ENCODE assay signal across 20 cellular contexts in genomic region chr19:7769171-7769570, GRCh38. TPM values are rescaled to one million over a fixed set of nuclear protein-coding genes. Genes with fewer than 3 reads are reported as not detected.
DNase-seq lines count a peak whose midpoint lies in the region; ATAC-seq, FAIRE-seq and TF ChIP-seq lines count a peak whose summit lies in the region.
"Had no signal": no experiment of that assay in that cellular context is flagged by ENCODE, and none has a peak within 500 bp of the region (broad histone marks: within the 10 kb centered on the region; RNA-seq: fewer than 3 reads in every experiment).

No MANE protein-coding gene starts in this region.

- no peaks in the 10 kb centered on the region for H3K9me3 ChIP-seq in H1 (ENCODE audit: insufficient read depth in 2 of 2, low read depth in 1 of 2, low read length in 1 of 2)
- no peaks in the 10 kb centered on the region for H3K9me3 ChIP-seq in upper lobe of right lung
- H3K9me3 ChIP-seq in esophagus muscularis mucosa: no peaks in the 10 kb centered on the region
- H3K9me3 ChIP-seq: BLaER1, HAP-1 had no signal

- WGBS in H1 (ENCODE audit: extremely low coverage in 1 of 2, insufficient coverage in 1 of 2, insufficient read length in 1 of 2, insufficient replicate concordance in 2 of 2, low coverage in 1 of 2, low lambda C conversion rate in 2 of 2, missing lambda C conversion rate in 1 of 2), 2 experiments: 90% methylated on average over 2 of the region's 2 CpGs; no CpG with 5 or more reads in 1 of the 2 experiments
- 77% methylated on average over 2 of the region's 2 CpGs for WGBS in esophagus muscularis mucosa

- H3K14ac ChIP-seq in H1 (ENCODE audit: insufficient read length): no peak overlapping the region

- peaks cover 26% of the 10 kb centered on the region for H3K4me1 Mint-ChIP-seq in activated T-cell treated with anti-CD3 and anti-CD28 coated beads, Interleukin-2, amount 50 U/mL, for 24 hours (ENCODE audit: low read depth)
- peaks cover 25% of the 10 kb centered on the region for H3K4me1 Mint-ChIP-seq in activated T-cell treated with anti-CD3 and anti-CD28 coated beads, Interleukin-2, amount 50 U/mL, for 72 hours (ENCODE audit: low read depth)

- H3K4me3 ChIP-seq in H1 (ENCODE audit: extremely low read depth in 1 of 4, insufficient read depth in 2 of 4, low read depth in 3 of 4, low read length in 4 of 4): no peak overlapping the region
- no peak overlapping the region for H3K4me3 ChIP-seq in upper lobe of right lung
- H3K4me3 ChIP-seq in esophagus muscularis mucosa: no peak overlapping the region
- H3K4me3 ChIP-seq: BLaER1, HAP-1 had no signal

- H2BK15ac ChIP-seq in H1 (ENCODE audit: low read length): no peak overlapping the region

- H3K36me3 ChIP-seq in H1 (ENCODE audit: control insufficient read depth in 2 of 4, insufficient read depth in 4 of 4, low read length in 3 of 4) (no peaks in the 10 kb centered on the region), upper lobe of right lung (no peaks in the 10 kb centered on the region), esophagus muscularis mucosa (no peaks in the 10 kb centered on the region)
- H3K36me3 ChIP-seq: BLaER1, HAP-1 had no signal

- no peak overlapping the region for H2AFZ ChIP-seq in H1 (ENCODE audit: low read length)

- no peaks in the 10 kb centered on the region for H3K36me3 Mint-ChIP-seq in activated T-cell treated with anti-CD3 and anti-CD28 coated beads, Interleukin-2, amount 50 U/mL, for 24 hours (ENCODE audit: low read depth)
- H3K36me3 Mint-ChIP-seq in activated T-cell treated with anti-CD3 and anti-CD28 coated beads, Interleukin-2, amount 50 U/mL, for 72 hours (ENCODE audit: insufficient read depth in 2 of 2): no peaks in the 10 kb centered on the region
- H3K36me3 Mint-ChIP-seq: CD4-positive, CD25-positive, alpha-beta regulatory T cell had no signal

- peak; percentile 21 for DNase-seq in activated T-cell treated with anti-CD3 and anti-CD28 coated beads, Interleukin-2, amount 50 U/mL, for 24 hours
- DNase-seq in activated T-cell treated with anti-CD3 and anti-CD28 coated beads, Interleukin-2, amount 50 U/mL, for 72 hours: no peak
- peak; percentile 1 for DNase-seq in NCI-H526 treated with DMSO at 0.1 percent for 48 hours (lab: John Stamatoyannopoulos, UW)
- DNase-seq in H1 (ENCODE audit: low read depth in 1 of 2, low spot score in 2 of 2): no peak
- DNase-seq in upper lobe of right lung: peak; percentile 2
- DNase-seq in NCI-H187 (lab: John Stamatoyannopoulos, UW): no peak
- DNase-seq in esophagus muscularis mucosa (ENCODE audit: extremely low spot score): no peak
- no peak for DNase-seq in inferior parietal cortex (ENCODE audit: extremely low spot score)
- DNase-seq: 8988T; AML-193; CD4-positive, CD25-positive, alpha-beta regulatory T cell; DMS153; DMS79 treated with DMSO at 0.1 percent for 48 hours; EL; GOT3 had no signal

- no peak overlapping the region for H2BK120ac ChIP-seq in H1 (replicated peaks; ENCODE audit: low read depth, low read length)

- no peak overlapping the region for H3K18ac ChIP-seq in H1 (ENCODE audit: extremely low read depth, low read length)

- no peak overlapping the region for H3K56ac ChIP-seq in H1 (replicated peaks; ENCODE audit: insufficient read length, low read depth, low read length)

- peaks cover 43% of the 10 kb centered on the region for H3K27me3 Mint-ChIP-seq in activated T-cell treated with anti-CD3 and anti-CD28 coated beads, Interleukin-2, amount 50 U/mL, for 24 hours
- peaks cover 48% of the 10 kb centered on the region for H3K27me3 Mint-ChIP-seq in activated T-cell treated with anti-CD3 and anti-CD28 coated beads, Interleukin-2, amount 50 U/mL, for 72 hours (ENCODE audit: low read depth)

- no peak overlapping the region for H3K4me3 Mint-ChIP-seq in activated T-cell treated with anti-CD3 and anti-CD28 coated beads, Interleukin-2, amount 50 U/mL, for 24 hours
- H3K4me3 Mint-ChIP-seq in activated T-cell treated with anti-CD3 and anti-CD28 coated beads, Interleukin-2, amount 50 U/mL, for 72 hours: no peak overlapping the region
- H3K4me3 Mint-ChIP-seq: CD4-positive, CD25-positive, alpha-beta regulatory T cell had no signal

- H3K4me1 ChIP-seq in H1 (replicated peaks in 1 of 4; ENCODE audit: control insufficient read depth in 3 of 4, insufficient read depth in 4 of 4, low read length in 3 of 4) (0 out of 7 replicates have a peak, but pooled peaks cover 0 to 2% (median 0%) of the 10 kb centered on the region in 4 experiments), upper lobe of right lung (peaks cover 6% of the 10 kb centered on the region), esophagus muscularis mucosa (no peaks in the 10 kb centered on the region)
- H3K4me1 ChIP-seq: BLaER1, HAP-1 had no signal

- H2BK20ac ChIP-seq in H1 (ENCODE audit: low read length): no peak overlapping the region

- H4K5ac ChIP-seq in H1 (ENCODE audit: insufficient read length, low read depth, low read length): no peak overlapping the region

- POLR2A ChIA-PET in H1 (lab: Charles Lee; ENCODE audit: partially characterized antibody): no interaction called here

- TF ChIP-seq POLR2A in H1 (IDR thresholded peaks at IDR 0.05; ENCODE audit: control extremely low read depth in 1 of 2, low read depth in 2 of 2, low read length in 2 of 2): no peak
- TF ChIP-seq POLR2A in esophagus muscularis mucosa (IDR thresholded peaks at IDR 0.05; ENCODE audit: low read depth): no peak

- intact Hi-C loops in upper lobe of right lung (cut with DNase I): no loop called here
- intact Hi-C loops in esophagus muscularis mucosa (cut with DNase I): no loop called here

- ATAC-seq in activated T-cell treated with anti-CD3 and anti-CD28 coated beads, Interleukin-2, amount 50 U/mL, for 72 hours (replicated peaks in 1 of 2): no peak
- ATAC-seq in upper lobe of right lung: no peak
- ATAC-seq: HepG2 had no signal

- H3K23me2 ChIP-seq in H1 (ENCODE audit: low read depth, low read length): no peaks in the 10 kb centered on the region

- no peak overlapping the region for H4K91ac ChIP-seq in H1 (replicated peaks; ENCODE audit: insufficient read length, low read length)

- no peak overlapping the region for H3K4ac ChIP-seq in H1 (replicated peaks; ENCODE audit: insufficient read length, low read depth, low read length)

- no peak overlapping the region for H2BK12ac ChIP-seq in H1 (ENCODE audit: low read depth, low read length)

- H4K20me1 ChIP-seq in H1 (replicated peaks in 1 of 2; ENCODE audit: control insufficient read depth in 1 of 2, insufficient read depth in 2 of 2, low read length in 2 of 2): no peaks in the 10 kb centered on the region
- H4K20me1 ChIP-seq: BLaER1 had no signal

- no peak for TF ChIP-seq RAD21 in H1 (IDR thresholded peaks at IDR 0.05 in 1 of 2, conservative IDR thresholded peaks at IDR 0.05 in 1 of 2; ENCODE audit: low read depth in 2 of 2, low read length in 2 of 2)

- no peak overlapping the region for H4K8ac ChIP-seq in H1 (ENCODE audit: extremely low read depth, insufficient read depth, low read length)

- H2AK5ac ChIP-seq in H1 (ENCODE audit: low read depth, low read length): 0 out of 2 replicates have a peak overlapping the region, but pooled peaks have one; percentile 39

- H3K27ac Mint-ChIP-seq in activated T-cell treated with anti-CD3 and anti-CD28 coated beads, Interleukin-2, amount 50 U/mL, for 24 hours: no peak overlapping the region
- H3K27ac Mint-ChIP-seq in activated T-cell treated with anti-CD3 and anti-CD28 coated beads, Interleukin-2, amount 50 U/mL, for 72 hours: no peak overlapping the region

- H3K4me2 ChIP-seq in H1 (ENCODE audit: insufficient read depth in 1 of 2, low read depth in 2 of 2, low read length in 2 of 2): no peak overlapping the region
- H3K4me2 ChIP-seq: BLaER1 had no signal

- TF ChIP-seq EP300 in H1 (IDR thresholded peaks at IDR 0.05; ENCODE audit: borderline replicate concordance in 1 of 2, low read depth in 2 of 2, low read length in 2 of 2): no peak
- no peak for TF ChIP-seq EP300 in esophagus muscularis mucosa (IDR thresholded peaks at IDR 0.05)

- no peak overlapping the region for H3K23ac ChIP-seq in H1 (ENCODE audit: insufficient read length)

- H3K79me1 ChIP-seq in H1 (ENCODE audit: low read depth, low read length): no peaks in the 10 kb centered on the region

- TF ChIP-seq CTCF in H1 (IDR thresholded peaks at IDR 0.05; ENCODE audit: control extremely low read depth in 1 of 3, insufficient read depth in 1 of 3, low read depth in 1 of 3, low read length in 3 of 3): no peak
- no peak for TF ChIP-seq CTCF in upper lobe of right lung (IDR thresholded peaks at IDR 0.05)
- no peak for TF ChIP-seq CTCF in esophagus muscularis mucosa (IDR thresholded peaks at IDR 0.05)

- CTCF ChIA-PET in H1 (lab: Charles Lee; ENCODE audit: partially characterized antibody): interaction anchor here (0.8 to 2.5 kb wide), 5 partner anchors 25 to 83 kb away, joined by 3 to 6 read pairs (median 3); no protein-coding TSS in a partner anchor

- H3K9ac ChIP-seq in H1 (replicated peaks in 1 of 4; ENCODE audit: extremely low read depth in 1 of 4, low read depth in 3 of 4, low read length in 3 of 4): no peak overlapping the region
- H3K9ac ChIP-seq: BLaER1 had no signal

- no peaks in the 10 kb centered on the region for H3K9me3 Mint-ChIP-seq in activated T-cell treated with anti-CD3 and anti-CD28 coated beads, Interleukin-2, amount 50 U/mL, for 24 hours
- no peaks in the 10 kb centered on the region for H3K9me3 Mint-ChIP-seq in activated T-cell treated with anti-CD3 and anti-CD28 coated beads, Interleukin-2, amount 50 U/mL, for 72 hours
- H3K9me3 Mint-ChIP-seq: CD4-positive, CD25-positive, alpha-beta regulatory T cell had no signal

- peaks cover 0 to 2% (median 0%) of the 10 kb centered on the region in 4 experiments; a peak in 1 of 7 replicates for H3K27me3 ChIP-seq in H1 (replicated peaks in 1 of 4; ENCODE audit: control insufficient read depth in 3 of 4, extremely low read depth in 1 of 4, insufficient read depth in 3 of 4, low read length in 3 of 4)
- H3K27me3 ChIP-seq in upper lobe of right lung: no peaks in the 10 kb centered on the region
- peaks cover 0 to 69% (median 0%) of the 10 kb centered on the region in 4 donors for H3K27me3 ChIP-seq in esophagus muscularis mucosa
- H3K27me3 ChIP-seq: BLaER1 had no signal

- H3K79me2 ChIP-seq in H1 (ENCODE audit: control insufficient read depth in 1 of 2, insufficient read depth in 2 of 2, low read length in 2 of 2): no peaks in the 10 kb centered on the region

- no peak for FAIRE-seq in H1 (lab: Jason Lieb, UNC)
- FAIRE-seq: G401.6, HepG2, HTR-8/SVneo had no signal

- no peak overlapping the region for H2BK5ac ChIP-seq in H1 (ENCODE audit: low read depth, low read length)

- H3K27ac ChIP-seq in H1 (ENCODE audit: low read depth, low read length): no peak overlapping the region
- no peak overlapping the region for H3K27ac ChIP-seq in upper lobe of right lung
- H3K27ac ChIP-seq in esophagus muscularis mucosa (replicated peaks in 1 of 4): no peak overlapping the region
- H3K27ac ChIP-seq: BLaER1 had no signal

RNA-seq across cellular contexts. Expression of gene CLEC4M, which starts 6.1 kb away (rescaled TPM):
- not detected for total RNA-seq in activated T-cell treated with anti-CD3 and anti-CD28 coated beads, Interleukin-2, amount 50 U/mL, for 72 hours
- total RNA-seq in H1 (2021; fragmentation: NEBNext Ultra II Directional; extraction: Animal tissue kit (Norgen Biotek cat#: 25700)): not detected in 2 replicates
- polyA plus RNA-seq in H1 (2011; rRNA removed): not detected in 2 replicates
- not detected for polyA plus RNA-seq in H1 (2011; cell fraction: cytosol; rRNA removed)
- not detected for polyA plus RNA-seq in H1 (2011; cell fraction: nucleus; rRNA removed)
- polyA plus RNA-seq in H1 (2012, experiment 1 of 2): not detected in 4 replicates
- not detected for polyA plus RNA-seq in H1 (2012, experiment 2 of 2)
- polyA plus RNA-seq in H1 (2013, experiment 1 of 2): not detected
- not detected for polyA plus RNA-seq in H1 (2013, experiment 2 of 2)
- polyA minus RNA-seq in H1 (2011; rRNA and poly(A)+ RNA removed): 0.09 TPM in 1 of 2 replicates, not detected in the other
- not detected for polyA minus RNA-seq in H1 (2011; cell fraction: cytosol; rRNA and poly(A)+ RNA removed)
- polyA minus RNA-seq in H1 (2011; cell fraction: nucleus; rRNA and poly(A)+ RNA removed): not detected
- 4.8 TPM for total RNA-seq in upper lobe of right lung
- not detected for total RNA-seq in esophagus muscularis mucosa
- total RNA-seq: CD4-positive, CD25-positive, alpha-beta regulatory T cell; HepG2 had no signal
- polyA plus RNA-seq: HepG2 had no signal

RNA-seq across cellular contexts. Expression of gene CD209, which starts 21.8 kb away (rescaled TPM):
- total RNA-seq in activated T-cell treated with anti-CD3 and anti-CD28 coated beads, Interleukin-2, amount 50 U/mL, for 72 hours: not detected
- 0.22 TPM in 1 of 2 replicates, not detected in the other for total RNA-seq in H1 (2021; fragmentation: NEBNext Ultra II Directional; extraction: Animal tissue kit (Norgen Biotek cat#: 25700))
- 0.03 and 0.05 TPM in 2 replicates for polyA plus RNA-seq in H1 (2011; rRNA removed)
- polyA plus RNA-seq in H1 (2011; cell fraction: cytosol; rRNA removed): 0.05 TPM
- 0.04 TPM for polyA plus RNA-seq in H1 (2011; cell fraction: nucleus; rRNA removed)
- 0.05 to 0.16 TPM (median 0.15 TPM) in 3 of 4 replicates, not detected in the other for polyA plus RNA-seq in H1 (2012, experiment 1 of 2)
- polyA plus RNA-seq in H1 (2012, experiment 2 of 2): not detected
- 0.10 TPM for polyA plus RNA-seq in H1 (2013, experiment 1 of 2)
- polyA plus RNA-seq in H1 (2013, experiment 2 of 2): 0.07 TPM
- 0.12 TPM in 1 of 2 replicates, not detected in the other for polyA minus RNA-seq in H1 (2011; rRNA and poly(A)+ RNA removed)
- polyA minus RNA-seq in H1 (2011; cell fraction: cytosol; rRNA and poly(A)+ RNA removed): not detected
- polyA minus RNA-seq in H1 (2011; cell fraction: nucleus; rRNA and poly(A)+ RNA removed): not detected
- total RNA-seq in upper lobe of right lung (10.6 TPM), esophagus muscularis mucosa (10 to 100 TPM in 1 of 4 donors, 1 to 10 TPM in 3; 4.0 to 13.1 (median 8.4) TPM)
- total RNA-seq: CD4-positive, CD25-positive, alpha-beta regulatory T cell; HepG2 had no signal
- polyA plus RNA-seq: CD4-positive, CD25-positive, alpha-beta regulatory T cell; HepG2 had no signal

RNA-seq across cellular contexts. Expression of gene CLEC4G, which starts 37.3 kb away (rescaled TPM):
- total RNA-seq in activated T-cell treated with anti-CD3 and anti-CD28 coated beads, Interleukin-2, amount 50 U/mL, for 72 hours: not detected
- total RNA-seq in H1 (2021; fragmentation: NEBNext Ultra II Directional; extraction: Animal tissue kit (Norgen Biotek cat#: 25700)): 0.35 and 1.0 TPM in 2 replicates
- polyA plus RNA-seq in H1 (2011; rRNA removed): 2.9 and 3.2 TPM in 2 replicates
- 2.8 TPM for polyA plus RNA-seq in H1 (2011; cell fraction: cytosol; rRNA removed)
- polyA plus RNA-seq in H1 (2011; cell fraction: nucleus; rRNA removed): 2.7 TPM
- 0.69 to 1.7 TPM (median 1.1 TPM) in 4 replicates for polyA plus RNA-seq in H1 (2012, experiment 1 of 2)
- 1.3 TPM for polyA plus RNA-seq in H1 (2012, experiment 2 of 2)
- 0.69 TPM for polyA plus RNA-seq in H1 (2013, experiment 1 of 2)
- 0.66 TPM for polyA plus RNA-seq in H1 (2013, experiment 2 of 2)
- polyA minus RNA-seq in H1 (2011; rRNA and poly(A)+ RNA removed): not detected in 2 replicates
- polyA minus RNA-seq in H1 (2011; cell fraction: cytosol; rRNA and poly(A)+ RNA removed): not detected
- not detected for polyA minus RNA-seq in H1 (2011; cell fraction: nucleus; rRNA and poly(A)+ RNA removed)
- total RNA-seq in upper lobe of right lung: 1.4 TPM
- total RNA-seq in esophagus muscularis mucosa: 1 to 10 TPM in 3 of 4 donors, under 1 TPM in 1; 0.75 to 2.5 (median 1.8) TPM
- total RNA-seq: CD4-positive, CD25-positive, alpha-beta regulatory T cell; HepG2 had no signal
- polyA plus RNA-seq: CD4-positive, CD25-positive, alpha-beta regulatory T cell; HepG2 had no signal

Comparison
In these comparisons a context has a peak if more than half of its experiments do, and no peak if none do; other contexts are left out.
1. DNase-seq: peak in activated T-cell treated with anti-CD3 and anti-CD28 coated beads, Interleukin-2, amount 50 U/mL, for 24 hours (single experiment), NCI-H526 treated with DMSO at 0.1 percent for 48 hours (single experiment) and upper lobe of right lung (single experiment); none in activated T-cell treated with anti-CD3 and anti-CD28 coated beads, Interleukin-2, amount 50 U/mL, for 72 hours (0 of 2), H1 (0 of 2), NCI-H187 (0 of 2), esophagus muscularis mucosa (single experiment) and inferior parietal cortex (single experiment).